Comparison of ENCODE assay signal across 1 cellular context in genomic region chr5:15450949-15451348, GRCh38.
TF ChIP-seq lines count a peak whose summit lies in the region.

No MANE protein-coding gene starts in this region.

TF ChIP-seq in IMR-90, 13 proteins besides CTCF, POLR2A, EP300 and RAD21 (continued from another document):
- no peak for TF ChIP-seq USF2 (IDR thresholded peaks at IDR 0.05; ENCODE audit: low read depth, low read length)
